20 cellular contexts compared by ENCODE assay signal in the genomic region with DNA sequence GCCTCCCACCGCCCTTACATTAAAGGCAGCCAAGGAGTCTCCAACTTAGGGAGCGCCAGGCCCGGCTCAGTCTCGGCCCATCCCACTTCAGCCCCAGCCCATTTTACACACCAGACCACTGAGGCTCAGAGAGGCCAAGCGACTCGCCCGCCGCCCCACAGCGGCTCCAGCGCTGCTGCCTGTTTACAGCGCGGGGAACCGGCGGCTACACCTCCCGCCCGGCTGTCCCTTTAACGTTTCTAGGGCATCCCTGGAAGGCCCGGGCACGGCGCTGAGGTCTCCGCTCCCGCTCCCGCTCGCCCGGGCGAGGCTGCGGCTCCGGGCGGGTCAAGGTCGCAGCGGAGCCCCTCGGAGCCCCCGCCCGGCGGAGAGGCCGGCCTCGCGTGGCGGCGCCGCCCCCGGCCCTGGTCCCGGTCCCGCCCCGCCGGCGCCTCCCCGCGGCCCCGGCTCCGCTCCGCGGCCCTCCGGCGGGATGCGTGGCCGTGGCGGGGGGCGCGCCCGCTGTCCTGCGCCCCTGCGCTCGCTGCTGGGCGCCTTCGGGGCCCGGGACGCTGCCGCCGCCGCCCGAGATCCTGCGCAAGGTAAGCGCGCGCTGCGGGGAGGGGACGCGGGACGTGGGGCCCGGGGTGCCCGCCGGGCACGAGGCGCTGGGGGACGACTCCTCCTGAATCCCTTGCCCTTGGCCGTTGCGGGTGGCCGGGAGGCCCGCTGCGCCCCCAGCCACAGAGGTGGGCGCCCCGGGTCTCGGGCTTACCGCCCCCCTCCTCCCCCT. TPM values are rescaled to one million over a fixed set of nuclear protein-coding genes. Genes with fewer than 3 reads are reported as not detected.
DNase-seq lines count a peak whose midpoint lies in the region; ATAC-seq, FAIRE-seq and TF ChIP-seq lines count a peak whose summit lies in the region.
"Had no signal": no experiment of that assay in that cellular context is flagged by ENCODE, and none has a peak within 500 bp of the region (broad histone marks: within the 10 kb centered on the region; RNA-seq: fewer than 3 reads in every experiment).

No MANE protein-coding gene starts in this region.

- no peaks in the 10 kb centered on the region for H3K9me3 ChIP-seq in transverse colon
- H3K9me3 ChIP-seq: thoracic aorta had no signal

- TF ChIP-seq EP300 in transverse colon (IDR thresholded peaks at IDR 0.05; ENCODE audit: low read depth) = no peak

- H3K4me3 ChIP-seq in transverse colon = peak overlapping the region in 1 of 4 donors; percentile 31
- H3K4me3 ChIP-seq: thoracic aorta had no signal

- peaks cover 48% of the 10 kb centered on the region for H3K27me3 ChIP-seq in transverse colon

- H3K27me3 Mint-ChIP-seq in glutamatergic neuron (ENCODE audit: unreplicated experiment) = peaks cover 30% of the 10 kb centered on the region
- peaks cover 39% of the 10 kb centered on the region for H3K27me3 Mint-ChIP-seq in activated CD8-positive, alpha-beta memory T cell treated with anti-CD3 and anti-CD28 coated beads, Interleukin-2, amount 10 ng/mL, durations not matched to agents 7 days and 5 days

- no peak for FAIRE-seq in urothelium cell line (lab: Jason Lieb, UNC)
- FAIRE-seq: G401.6, HTR-8/SVneo had no signal

- H3K36me3 Mint-ChIP-seq in glutamatergic neuron (ENCODE audit: unreplicated experiment) = no peaks in the 10 kb centered on the region
- H3K36me3 Mint-ChIP-seq in activated CD8-positive, alpha-beta memory T cell treated with anti-CD3 and anti-CD28 coated beads, Interleukin-2, amount 10 ng/mL, durations not matched to agents 7 days and 5 days = no peaks in the 10 kb centered on the region
- H3K36me3 Mint-ChIP-seq: mesothelial cell of epicardium had no signal

- H3K9me3 Mint-ChIP-seq in glutamatergic neuron (ENCODE audit: unreplicated experiment) = peaks cover 13% of the 10 kb centered on the region
- H3K9me3 Mint-ChIP-seq in activated CD8-positive, alpha-beta memory T cell treated with anti-CD3 and anti-CD28 coated beads, Interleukin-2, amount 10 ng/mL, durations not matched to agents 7 days and 5 days (ENCODE audit: low read depth) = no peaks in the 10 kb centered on the region
- H3K9me3 Mint-ChIP-seq: activated T-helper 1 cell treated with anti-CD3 and anti-CD28 coated beads, Interleukin-12 subunit alpha, Interleukin-12 subunit beta, Interleukin-2, Interleukin-4 antibody, amounts not matched to agents 30 ng/mL and 10 ng/mL and 1 ng/mL, durations not matched to agents 14 hours and 24 hours and 36 hours; mesothelial cell of epicardium had no signal

- DNase-seq in NCI-H2227 (lab: John Stamatoyannopoulos, UW; ENCODE audit: unreplicated experiment) (peak; percentile 32), NCI-H2227 treated with DMSO at 0.1 percent for 48 hours (lab: John Stamatoyannopoulos, UW) (no peak), glutamatergic neuron (peak; percentile 33), mesenteric fat pad (ENCODE audit: low spot score) (peak; percentile 77), urothelium cell line (ENCODE audit: low spot score) (peak; percentile 65), transverse colon (no peak)
- DNase-seq in activated CD8-positive, alpha-beta memory T cell treated with anti-CD3 and anti-CD28 coated beads, Interleukin-2, amount 10 ng/mL, durations not matched to agents 7 days and 5 days = no peak
- DNase-seq in stimulated activated naive CD8-positive, alpha-beta T cell treated with anti-CD3 and anti-CD28 coated beads, Interleukin-15, Interleukin-2, amounts not matched to agents 100 U/mL and 50 U/mL, for 24 hours = no peak
- DNase-seq: 8988T; activated CD4-positive, alpha-beta T cell treated with anti-CD3 and anti-CD28 coated beads for 48 hours; cortex of kidney; NCI-H1048 had no signal

- 18% methylated on average over 30 of the region's 95 CpGs; no CpG with 5 or more reads in 1 of the 2 donors for WGBS in transverse colon (ENCODE audit: low coverage in 1 of 2), 2 donors

- no peak for TF ChIP-seq POLR2A in transverse colon (IDR thresholded peaks at IDR 0.05)

- H3K27ac ChIP-seq in transverse colon = no peak overlapping the region
- H3K27ac ChIP-seq: thoracic aorta had no signal

- TF ChIP-seq CTCF in glutamatergic neuron (IDR thresholded peaks at IDR 0.05; ENCODE audit: partially characterized antibody, unreplicated experiment) (no peak), transverse colon (IDR thresholded peaks at IDR 0.05) (no peak)

- intact Hi-C loops in transverse colon (cut with DNase I; ENCODE audit: low total_unique reads) = no loop called here

- no peak overlapping the region for H3K27ac Mint-ChIP-seq in glutamatergic neuron (ENCODE audit: unreplicated experiment)
- H3K27ac Mint-ChIP-seq in activated CD8-positive, alpha-beta memory T cell treated with anti-CD3 and anti-CD28 coated beads, Interleukin-2, amount 10 ng/mL, durations not matched to agents 7 days and 5 days = no peak overlapping the region
- H3K27ac Mint-ChIP-seq: activated T-helper 1 cell treated with anti-CD3 and anti-CD28 coated beads, Interleukin-12 subunit alpha, Interleukin-12 subunit beta, Interleukin-2, Interleukin-4 antibody, amounts not matched to agents 30 ng/mL and 10 ng/mL and 1 ng/mL, durations not matched to agents 14 hours and 24 hours and 36 hours; mesothelial cell of epicardium had no signal

- no peaks in the 10 kb centered on the region for H3K36me3 ChIP-seq in transverse colon
- H3K36me3 ChIP-seq: thoracic aorta had no signal

- ATAC-seq in activated CD8-positive, alpha-beta memory T cell treated with anti-CD3 and anti-CD28 coated beads, Interleukin-2, amount 10 ng/mL, durations not matched to agents 7 days and 5 days = no peak
- ATAC-seq in stimulated activated naive CD8-positive, alpha-beta T cell treated with anti-CD3 and anti-CD28 coated beads, Interleukin-15, Interleukin-2, amounts not matched to agents 100 U/mL and 50 U/mL, for 24 hours = no peak

- H3K4me1 Mint-ChIP-seq in glutamatergic neuron (ENCODE audit: low read depth, unreplicated experiment) = peaks cover 11% of the 10 kb centered on the region
- no peaks in the 10 kb centered on the region for H3K4me1 Mint-ChIP-seq in activated CD8-positive, alpha-beta memory T cell treated with anti-CD3 and anti-CD28 coated beads, Interleukin-2, amount 10 ng/mL, durations not matched to agents 7 days and 5 days

- H3K4me3 Mint-ChIP-seq in glutamatergic neuron (ENCODE audit: unreplicated experiment) = peak overlapping the region; percentile 11
- H3K4me3 Mint-ChIP-seq in activated CD8-positive, alpha-beta memory T cell treated with anti-CD3 and anti-CD28 coated beads, Interleukin-2, amount 10 ng/mL, durations not matched to agents 7 days and 5 days = no peak overlapping the region
- H3K4me3 Mint-ChIP-seq: activated T-helper 1 cell treated with anti-CD3 and anti-CD28 coated beads, Interleukin-12 subunit alpha, Interleukin-12 subunit beta, Interleukin-2, Interleukin-4 antibody, amounts not matched to agents 30 ng/mL and 10 ng/mL and 1 ng/mL, durations not matched to agents 14 hours and 24 hours and 36 hours; mesothelial cell of epicardium had no signal

- in situ Hi-C loops in transverse colon (cut with MboI; ENCODE audit: low pct_ligation_motif_present in 1 of 4, low pct_unique_long_range_greater_than_20kb in 1 of 4, low sequenced_read_pairs in 3 of 4) = loop anchor here in 2 of 4 donors (10.0 to 25.0 kb wide), 2 partner anchors 178 to 185 kb away; no protein-coding TSS in a partner anchor

- H3K4me1 ChIP-seq in transverse colon = peaks cover 0 to 4% (median 0%) of the 10 kb centered on the region in 4 donors

- CTCF ChIA-PET in activated CD8-positive, alpha-beta memory T cell treated with anti-CD3 and anti-CD28 coated beads, Interleukin-2, amount 10 ng/mL, durations not matched to agents 7 days and 5 days (lab: Charles Lee) = no interaction called here

RNA-seq across cellular contexts. Expression of a gene that starts 27.1 kb away (rescaled TPM):
- total RNA-seq in glutamatergic neuron (ENCODE audit: unreplicated experiment) (37.0 TPM), mesenteric fat pad (1.8 TPM), transverse colon (1 to 10 TPM; 1.6 to 7.1 (median 5.6) TPM)
- not detected for total RNA-seq in activated CD8-positive, alpha-beta memory T cell treated with anti-CD3 and anti-CD28 coated beads, Interleukin-2, amount 10 ng/mL, durations not matched to agents 7 days and 5 days
- total RNA-seq: activated T-helper 1 cell treated with anti-CD3 and anti-CD28 coated beads, Interleukin-12 subunit alpha, Interleukin-12 subunit beta, Interleukin-2, Interleukin-4 antibody, amounts not matched to agents 30 ng/mL and 10 ng/mL and 1 ng/mL, durations not matched to agents 14 hours and 24 hours and 36 hours; fibroblast of lung; osteocyte; T-helper 2 cell treated with Interferon-gamma antibody and Interleukin-4, amounts not matched to agents 100 ng/mL and 5 ng/mL, for 36 hours; thoracic aorta had no signal

Comparison
In these comparisons a context has a peak if more than half of its experiments do, and no peak if none do; other contexts are left out.
1. DNase-seq: peak in NCI-H2227 (single experiment), glutamatergic neuron (single experiment), mesenteric fat pad (single experiment) and urothelium cell line (single experiment); none in NCI-H2227 treated with DMSO at 0.1 percent for 48 hours (single experiment), activated CD8-positive, alpha-beta memory T cell treated with anti-CD3 and anti-CD28 coated beads, Interleukin-2, amount 10 ng/mL, durations not matched to agents 7 days and 5 days (single experiment), transverse colon (single experiment) and stimulated activated naive CD8-positive, alpha-beta T cell treated with anti-CD3 and anti-CD28 coated beads, Interleukin-15, Interleukin-2, amounts not matched to agents 100 U/mL and 50 U/mL, for 24 hours (single experiment).